8 cellular contexts compared by ENCODE assay signal in the genomic region with DNA sequence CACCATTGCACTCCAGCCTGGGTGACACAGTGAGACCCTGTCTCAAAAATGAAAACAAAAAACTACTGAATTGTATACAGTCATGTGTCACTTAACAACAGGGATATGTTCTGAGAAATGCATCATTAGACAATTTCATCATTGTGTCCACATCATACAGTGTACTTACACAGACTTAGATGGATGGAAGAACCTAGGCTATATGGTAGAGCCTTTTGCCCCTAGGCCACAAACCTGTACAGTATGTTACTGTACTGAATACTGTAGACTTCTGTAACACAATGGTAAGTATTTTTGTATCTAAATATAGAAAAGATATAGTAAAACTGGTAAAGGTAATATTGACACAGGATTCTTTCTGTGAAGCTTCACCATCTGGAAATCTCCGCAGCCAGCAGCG.
"Had no signal": no experiment of that assay in that cellular context is flagged by ENCODE, and none has a peak within 500 bp of the region (broad histone marks: within the 10 kb centered on the region; RNA-seq: fewer than 3 reads in every experiment).

No MANE protein-coding gene starts in this region.

- H3K27me3 Mint-ChIP-seq: IgD-negative memory B cell had no signal

- ATAC-seq: HepG2 had no signal

- H3K4me1 Mint-ChIP-seq: IgD-negative memory B cell had no signal

- H3K9ac ChIP-seq: KMS-11 had no signal

- H3K27ac ChIP-seq: HL-60, KMS-11 had no signal

- H3K4me2 ChIP-seq: KMS-11 had no signal

- DNase-seq: IMR-90, KBM-7, KG1 had no signal

- H3K36me3 Mint-ChIP-seq: IgD-negative memory B cell had no signal

- FAIRE-seq: HepG2, HTR-8/SVneo had no signal
